8 cellular contexts compared by ENCODE assay signal in genomic region chr1:155934933-155935590, GRCh38. TPM values are rescaled to one million over a fixed set of nuclear protein-coding genes. Genes with fewer than 3 reads are reported as not detected.
A peak's percentile ranks its signal among the peaks of the same experiment; 100 is the strongest.
DNase-seq lines count a peak whose midpoint lies in the region; ATAC-seq and TF ChIP-seq lines count a peak whose summit lies in the region.

No MANE protein-coding gene starts in this region.

- H3K4me3 ChIP-seq in RWPE2 (ENCODE audit: severe bottlenecking), result peak overlapping the region; percentile 91
- H3K4me3 ChIP-seq in right atrium auricular region, result peak overlapping the region; percentile 89 to 94

- TF ChIP-seq CTCF in RWPE2 (IDR thresholded peaks at IDR 0.05; ENCODE audit: poor library complexity, severe bottlenecking), result no peak
- no peak for TF ChIP-seq CTCF in right atrium auricular region (IDR thresholded peaks at IDR 0.05)

- DNase-seq in NCI-H1417 (lab: John Stamatoyannopoulos, UW) (peak in 2 of 3 experiments; percentile 53 to 77), NCI-H1417 treated with DMSO at 0.1 percent for 48 hours (lab: John Stamatoyannopoulos, UW) (no peak), RWPE2 (ENCODE audit: low spot score) (no peak), right atrium auricular region (ENCODE audit: low spot score) (no peak), substantia nigra (lab: John Stamatoyannopoulos, UW) (peak in 1 of 49 donors; percentile 34), NCI-H128 (lab: John Stamatoyannopoulos, UW; ENCODE audit: unreplicated experiment) (no peak)

- H3K27me3 ChIP-seq in RWPE2 (ENCODE audit: insufficient read depth, poor library complexity, severe bottlenecking) (no peaks in the 10 kb centered on the region), right atrium auricular region (no peaks in the 10 kb centered on the region)

- peaks cover 40% of the 10 kb centered on the region for H3K36me3 ChIP-seq in RWPE2 (ENCODE audit: low read depth)
- H3K36me3 ChIP-seq in right atrium auricular region, result peaks cover 27% of the 10 kb centered on the region

- H3K4me1 ChIP-seq in RWPE2 (ENCODE audit: insufficient read depth, poor library complexity, severe bottlenecking) (peaks cover 31% of the 10 kb centered on the region), right atrium auricular region (peaks cover 0 to 62% of the 10 kb centered on the region in 2 donors)

- H3K27ac ChIP-seq in RWPE2 (ENCODE audit: poor library complexity, severe bottlenecking) (peak overlapping the region; percentile 72), right atrium auricular region (peak overlapping the region; percentile 88 to 93), substantia nigra (ENCODE audit: low read depth, low read length, poor library complexity, severe bottlenecking) (peak overlapping the region; percentile 82)

- ATAC-seq in RWPE2 (ENCODE audit: low read depth) (no peak), GM21528 (IDR thresholded peaks at IDR 0.05; ENCODE audit: low FRiP score, unreplicated experiment) (no peak), GM18907 (IDR thresholded peaks at IDR 0.05; ENCODE audit: unreplicated experiment) (no peak)

- no peaks in the 10 kb centered on the region for H3K9me3 ChIP-seq in RWPE2 (ENCODE audit: severe bottlenecking)
- H3K9me3 ChIP-seq in right atrium auricular region, result no peaks in the 10 kb centered on the region

RNA-seq across cellular contexts. Expression of gene KHDC4, which starts 0.8 kb away (rescaled TPM):
- 10 to 100 TPM; 13.4 to 25.9 TPM for total RNA-seq in right atrium auricular region

RNA-seq across cellular contexts. Expression of gene RXFP4, which starts 6.4 kb away (rescaled TPM):
- not detected for total RNA-seq in right atrium auricular region

RNA-seq across cellular contexts. Expression of gene RIT1, which starts 23.9 kb away (rescaled TPM):
- 10 to 100 TPM; 13.3 to 25.3 TPM for total RNA-seq in right atrium auricular region

RNA-seq across cellular contexts. Expression of gene ARHGEF2, which starts 43.3 kb away (rescaled TPM):
- 10 to 100 TPM; 50.8 to 69.8 TPM for total RNA-seq in right atrium auricular region

Comparison
In these comparisons a context has a peak if more than half of its experiments do, and no peak if none do; other contexts are left out.
1. DNase-seq: peak in NCI-H1417 (2 of 3); none in NCI-H1417 treated with DMSO at 0.1 percent for 48 hours (single experiment), RWPE2 (single experiment), right atrium auricular region (single experiment) and NCI-H128 (single experiment).
2. Peak in every context shown above with its lines, with median percentiles within 50 percentile points of each other: H3K27ac ChIP-seq.